ENCODE assay signal across 1 cellular context in genomic region chr7:5525271-5526189, GRCh38.
TF ChIP-seq lines count a peak whose summit lies in the region.

No MANE protein-coding gene starts in this region.

TF ChIP-seq in K562, 482 proteins besides CTCF, POLR2A, EP300 and RAD21 (continued from another document and continues in another):
- TF ChIP-seq HMBOX1 (IDR thresholded peaks at IDR 0.05), result no peak
- TF ChIP-seq CUX1 (CRISPR knock-in tag; IDR thresholded peaks at IDR 0.05), result no peak
- no peak for TF ChIP-seq RNF219 (CRISPR knock-in tag; IDR thresholded peaks at IDR 0.05)
- TF ChIP-seq ARNT (IDR thresholded peaks at IDR 0.05), result no peak
- no peak for TF ChIP-seq BDP1 (IDR thresholded peaks at IDR 0.05; ENCODE audit: insufficient read depth, insufficient read length)
- no peak for TF ChIP-seq ZNF253 (CRISPR knock-in tag; conservative IDR thresholded peaks at IDR 0.05)
- TF ChIP-seq GABPB2 (CRISPR knock-in tag; conservative IDR thresholded peaks at IDR 0.05), result no peak; the same call in none of the 2 replicates
- TF ChIP-seq E2F4 (CRISPR knock-in tag; IDR thresholded peaks at IDR 0.05; ENCODE audit: low read depth), result peak; percentile 33; the same call in 1 of the 2 replicates
- TF ChIP-seq COPS2 (conservative IDR thresholded peaks at IDR 0.05), result no peak
- no peak for TF ChIP-seq NFE2 (IDR thresholded peaks at IDR 0.05; ENCODE audit: low read depth)
- no peak for TF ChIP-seq E2F8 (IDR thresholded peaks at IDR 0.05; ENCODE audit: low read depth, partially characterized antibody)
- no peak for TF ChIP-seq SMARCA5 (IDR thresholded peaks at IDR 0.05)
- no peak for TF ChIP-seq HNRNPH1 (optimal IDR thresholded peaks at IDR 0.05; ENCODE audit: low read depth, low read length)
- no peak for TF ChIP-seq UBTF (IDR thresholded peaks at IDR 0.05; ENCODE audit: borderline replicate concordance in 1 of 2, low read depth in 2 of 2, low read length in 2 of 2)
- peak; percentile 47; the same call in 1 of the 2 replicates for TF ChIP-seq KLF10 (CRISPR knock-in tag; IDR thresholded peaks at IDR 0.05)
- TF ChIP-seq DNMT1 (IDR thresholded peaks at IDR 0.05), result no peak; the same call in 1 of the 2 replicates
- 0 out of 2 replicates have a peak, but pooled peaks have one; percentile 24 for TF ChIP-seq ZNF57 (CRISPR knock-in tag; IDR thresholded peaks at IDR 0.05)
- TF ChIP-seq ATF7 (IDR thresholded peaks at IDR 0.05), result 0 out of 2 replicates have a peak, but pooled peaks have one; percentile 9
- TF ChIP-seq SRF (CRISPR knock-in tag; IDR thresholded peaks at IDR 0.05), result peak in 1 of 2 experiments; percentile 13; a peak in 1 of 4 replicates
- TF ChIP-seq PBX2 (CRISPR knock-in tag; IDR thresholded peaks at IDR 0.05; ENCODE audit: low read depth), result peak; percentile 46
- TF ChIP-seq PBX2 (tag; conservative IDR thresholded peaks at IDR 0.05; ENCODE audit: low read depth), result peak; percentile 20; the same call in 1 of the 2 replicates
- no peak for TF ChIP-seq RFX1 (IDR thresholded peaks at IDR 0.05)
- no peak for TF ChIP-seq SRSF7 (optimal IDR thresholded peaks at IDR 0.05; ENCODE audit: low read depth, low read length)
- no peak for TF ChIP-seq ZNF280B (CRISPR knock-in tag; IDR thresholded peaks at IDR 0.05)
- peak; percentile 29; the same call in 1 of the 2 replicates for TF ChIP-seq MAX (CRISPR knock-in tag; IDR thresholded peaks at IDR 0.05)
- TF ChIP-seq GTF3C2 (IDR thresholded peaks at IDR 0.05; ENCODE audit: borderline replicate concordance, extremely low read depth, insufficient read length), result no peak
- peak; percentile 10; the same call in 1 of the 2 replicates for TF ChIP-seq TAL1 (IDR thresholded peaks at IDR 0.05)
- TF ChIP-seq ZEB2 (IDR thresholded peaks at IDR 0.05), result peak; percentile 34; the same call in 1 of the 2 replicates
- TF ChIP-seq TCF7L2 (IDR thresholded peaks at IDR 0.05; ENCODE audit: low read depth, low read length), result no peak
- TF ChIP-seq SIN3B (IDR thresholded peaks at IDR 0.05; ENCODE audit: low read depth), result no peak
